ENCODE assay signal across 22 cellular contexts in the genomic region with DNA sequence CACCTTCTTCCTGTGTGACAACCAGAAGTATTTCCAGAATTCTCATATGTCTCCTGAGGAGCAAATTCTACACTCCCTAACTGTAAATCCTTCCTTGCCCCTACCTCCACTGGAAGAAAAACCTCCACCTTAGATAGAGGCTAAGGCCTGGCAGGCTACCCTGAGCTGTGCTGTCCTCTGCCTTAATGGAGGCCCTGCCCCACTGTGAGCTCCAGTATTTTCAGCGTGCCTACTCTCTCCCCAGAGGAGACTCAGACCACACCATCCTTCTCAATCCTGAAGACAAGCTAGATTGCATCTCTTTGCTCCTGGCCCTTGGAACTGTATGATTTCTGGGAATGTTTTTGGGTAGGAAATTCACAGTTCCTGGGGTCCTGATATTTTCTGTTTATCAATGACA.
"Had no signal": no experiment of that assay in that cellular context is flagged by ENCODE, and none has a peak within 500 bp of the region (broad histone marks: within the 10 kb centered on the region; RNA-seq: fewer than 3 reads in every experiment).

No MANE protein-coding gene starts in this region.

- H3K27ac Mint-ChIP-seq: dendritic cell treated with granulocyte-macrophage colony-stimulating factor and Interleukin-4, amounts not matched to agents 40 ng/mL and 50 ng/mL, for 4 days; effector memory CD8-positive, alpha-beta T cell; endodermal cell had no signal

- H3K27me3 Mint-ChIP-seq: dendritic cell treated with granulocyte-macrophage colony-stimulating factor and Interleukin-4, amounts not matched to agents 40 ng/mL and 50 ng/mL, for 4 days had no signal

- H3K4me3 Mint-ChIP-seq: dendritic cell treated with granulocyte-macrophage colony-stimulating factor and Interleukin-4, amounts not matched to agents 40 ng/mL and 50 ng/mL, for 4 days; effector memory CD8-positive, alpha-beta T cell; endodermal cell had no signal

- DNase-seq: colonic mucosa; cortex of kidney; dermis blood vessel endothelial cell; dorsolateral prefrontal cortex; effector CD4-positive, alpha-beta T cell; effector CD8-positive, alpha-beta T cell; effector memory CD4-positive, alpha-beta T cell; effector memory CD8-positive, alpha-beta T cell; endodermal cell; erythroblast; esophagus squamous epithelium; foreskin fibroblast; foreskin keratinocyte; foreskin melanocyte; gastrocnemius medialis; glutamatergic neuron; head of caudate nucleus; heart left ventricle; heart right ventricle had no signal

- ATAC-seq: effector memory CD8-positive, alpha-beta T cell; esophagus mucosa; foreskin keratinocyte; gastrocnemius medialis; gastroesophageal sphincter; heart left ventricle; heart right ventricle had no signal

- H3K9me3 Mint-ChIP-seq: dendritic cell treated with granulocyte-macrophage colony-stimulating factor and Interleukin-4, amounts not matched to agents 40 ng/mL and 50 ng/mL, for 4 days; effector memory CD8-positive, alpha-beta T cell; endodermal cell had no signal
